Comparison of ENCODE assay signal across 2 cellular contexts in genomic region chr9:134212809-134213507, GRCh38.
TF ChIP-seq lines count a peak whose summit lies in the region.

No MANE protein-coding gene starts in this region.

TF ChIP-seq in HEK293, 187 proteins besides CTCF, POLR2A, EP300 and RAD21 (continued from another document):
- TF ChIP-seq ELK4 (IDR thresholded peaks at IDR 0.05; ENCODE audit: borderline replicate concordance, low read depth, low read length) (no peak), ZNF341 (tag by site-specific recombination; IDR thresholded peaks at IDR 0.05; ENCODE audit: low read depth) (0 out of 2 replicates have a peak, but pooled peaks have one; percentile 4), ZIC2 (tag by site-specific recombination; IDR thresholded peaks at IDR 0.05) (peak; percentile 14; the same call in 1 of the 2 replicates), BCL11B (tag by site-specific recombination; IDR thresholded peaks at IDR 0.05; ENCODE audit: low read depth) (no peak), ZNF529 (tag by site-specific recombination; IDR thresholded peaks at IDR 0.05; ENCODE audit: insufficient replicate concordance) (no peak)

TF ChIP-seq in liver, 16 proteins besides CTCF, POLR2A, EP300 and RAD21 (continued from another document):
- no peak for TF ChIP-seq ATF3 (IDR thresholded peaks at IDR 0.05)
- no peak for TF ChIP-seq EGR1 (IDR thresholded peaks at IDR 0.05; ENCODE audit: low read depth in 2 of 2)
TF ChIP-seq in liver: peak in this region for 0.
